ENCODE assay signal across 1 cellular context in the genomic region with DNA sequence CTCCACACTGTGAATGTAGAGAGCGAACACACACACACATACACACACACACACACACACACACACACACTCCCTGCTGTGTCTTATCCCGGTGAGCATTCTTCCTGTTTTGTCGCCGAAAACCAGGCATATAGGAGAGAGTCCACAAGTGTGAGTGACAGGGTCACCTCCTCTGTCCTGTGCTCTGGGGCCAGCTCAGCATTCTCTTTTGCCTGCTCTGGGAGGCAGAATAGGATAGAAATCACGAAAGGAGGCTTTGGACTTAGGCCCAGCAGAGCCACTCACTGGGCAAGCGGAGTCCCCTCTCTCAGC.
TF ChIP-seq lines count a peak whose summit lies in the region.

No MANE protein-coding gene starts in this region.

TF ChIP-seq in GM23338, 12 proteins besides CTCF, POLR2A, EP300 and RAD21 (continued from another document):
- TF ChIP-seq, protein P1, sequence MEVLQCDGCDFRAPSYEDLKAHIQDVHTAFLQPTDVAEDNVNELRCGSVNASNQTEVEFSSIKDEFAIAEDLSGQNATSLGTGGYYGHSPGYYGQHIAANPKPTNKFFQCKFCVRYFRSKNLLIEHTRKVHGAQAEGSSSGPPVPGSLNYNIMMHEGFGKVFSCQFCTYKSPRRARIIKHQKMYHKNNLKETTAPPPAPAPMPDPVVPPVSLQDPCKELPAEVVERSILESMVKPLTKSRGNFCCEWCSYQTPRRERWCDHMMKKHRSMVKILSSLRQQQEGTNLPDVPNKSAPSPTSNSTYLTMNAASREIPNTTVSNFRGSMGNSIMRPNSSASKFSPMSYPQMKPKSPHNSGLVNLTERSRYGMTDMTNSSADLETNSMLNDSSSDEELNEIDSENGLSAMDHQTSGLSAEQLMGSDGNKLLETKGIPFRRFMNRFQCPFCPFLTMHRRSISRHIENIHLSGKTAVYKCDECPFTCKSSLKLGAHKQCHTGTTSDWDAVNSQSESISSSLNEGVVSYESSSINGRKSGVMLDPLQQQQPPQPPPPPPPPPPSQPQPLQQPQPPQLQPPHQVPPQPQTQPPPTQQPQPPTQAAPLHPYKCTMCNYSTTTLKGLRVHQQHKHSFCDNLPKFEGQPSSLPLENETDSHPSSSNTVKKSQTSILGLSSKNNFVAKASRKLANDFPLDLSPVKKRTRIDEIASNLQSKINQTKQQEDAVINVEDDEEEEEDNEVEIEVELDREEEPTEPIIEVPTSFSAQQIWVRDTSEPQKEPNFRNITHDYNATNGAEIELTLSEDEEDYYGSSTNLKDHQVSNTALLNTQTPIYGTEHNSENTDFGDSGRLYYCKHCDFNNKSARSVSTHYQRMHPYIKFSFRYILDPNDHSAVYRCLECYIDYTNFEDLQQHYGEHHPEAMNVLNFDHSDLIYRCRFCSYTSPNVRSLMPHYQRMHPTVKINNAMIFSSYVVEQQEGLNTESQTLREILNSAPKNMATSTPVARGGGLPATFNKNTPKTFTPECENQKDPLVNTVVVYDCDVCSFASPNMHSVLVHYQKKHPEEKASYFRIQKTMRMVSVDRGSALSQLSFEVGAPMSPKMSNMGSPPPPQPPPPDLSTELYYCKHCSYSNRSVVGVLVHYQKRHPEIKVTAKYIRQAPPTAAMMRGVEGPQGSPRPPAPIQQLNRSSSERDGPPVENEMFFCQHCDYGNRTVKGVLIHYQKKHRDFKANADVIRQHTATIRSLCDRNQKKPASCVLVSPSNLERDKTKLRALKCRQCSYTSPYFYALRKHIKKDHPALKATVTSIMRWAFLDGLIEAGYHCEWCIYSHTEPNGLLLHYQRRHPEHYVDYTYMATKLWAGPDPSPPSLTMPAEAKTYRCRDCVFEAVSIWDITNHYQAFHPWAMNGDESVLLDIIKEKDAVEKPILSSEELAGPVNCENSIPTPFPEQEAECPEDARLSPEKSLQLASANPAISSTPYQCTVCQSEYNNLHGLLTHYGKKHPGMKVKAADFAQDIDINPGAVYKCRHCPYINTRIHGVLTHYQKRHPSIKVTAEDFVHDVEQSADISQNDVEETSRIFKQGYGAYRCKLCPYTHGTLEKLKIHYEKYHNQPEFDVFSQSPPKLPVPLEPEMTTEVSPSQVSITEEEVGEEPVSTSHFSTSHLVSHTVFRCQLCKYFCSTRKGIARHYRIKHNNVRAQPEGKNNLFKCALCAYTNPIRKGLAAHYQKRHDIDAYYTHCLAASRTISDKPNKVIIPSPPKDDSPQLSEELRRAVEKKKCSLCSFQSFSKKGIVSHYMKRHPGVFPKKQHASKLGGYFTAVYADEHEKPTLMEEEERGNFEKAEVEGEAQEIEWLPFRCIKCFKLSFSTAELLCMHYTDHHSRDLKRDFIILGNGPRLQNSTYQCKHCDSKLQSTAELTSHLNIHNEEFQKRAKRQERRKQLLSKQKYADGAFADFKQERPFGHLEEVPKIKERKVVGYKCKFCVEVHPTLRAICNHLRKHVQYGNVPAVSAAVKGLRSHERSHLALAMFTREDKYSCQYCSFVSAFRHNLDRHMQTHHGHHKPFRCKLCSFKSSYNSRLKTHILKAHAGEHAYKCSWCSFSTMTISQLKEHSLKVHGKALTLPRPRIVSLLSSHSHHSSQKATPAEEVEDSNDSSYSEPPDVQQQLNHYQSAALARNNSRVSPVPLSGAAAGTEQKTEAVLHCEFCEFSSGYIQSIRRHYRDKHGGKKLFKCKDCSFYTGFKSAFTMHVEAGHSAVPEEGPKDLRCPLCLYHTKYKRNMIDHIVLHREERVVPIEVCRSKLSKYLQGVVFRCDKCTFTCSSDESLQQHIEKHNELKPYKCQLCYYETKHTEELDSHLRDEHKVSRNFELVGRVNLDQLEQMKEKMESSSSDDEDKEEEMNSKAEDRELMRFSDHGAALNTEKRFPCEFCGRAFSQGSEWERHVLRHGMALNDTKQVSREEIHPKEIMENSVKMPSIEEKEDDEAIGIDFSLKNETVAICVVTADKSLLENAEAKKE (CRISPR knock-in tag; IDR thresholded peaks at IDR 0.05): no peak
- TF ChIP-seq NANOG (IDR thresholded peaks at IDR 0.05; ENCODE audit: borderline replicate concordance) (no peak), EZH2phosphoT487 (IDR thresholded peaks at IDR 0.05; ENCODE audit: unreplicated experiment) (no peak), ZNF114 (CRISPR knock-in tag; IDR thresholded peaks at IDR 0.05) (no peak), JUNB (IDR thresholded peaks at IDR 0.05; ENCODE audit: unreplicated experiment) (no peak), POLR2AphosphoS5 (IDR thresholded peaks at IDR 0.05; ENCODE audit: low read depth) (no peak)
- TF ChIP-seq, protein P2, sequence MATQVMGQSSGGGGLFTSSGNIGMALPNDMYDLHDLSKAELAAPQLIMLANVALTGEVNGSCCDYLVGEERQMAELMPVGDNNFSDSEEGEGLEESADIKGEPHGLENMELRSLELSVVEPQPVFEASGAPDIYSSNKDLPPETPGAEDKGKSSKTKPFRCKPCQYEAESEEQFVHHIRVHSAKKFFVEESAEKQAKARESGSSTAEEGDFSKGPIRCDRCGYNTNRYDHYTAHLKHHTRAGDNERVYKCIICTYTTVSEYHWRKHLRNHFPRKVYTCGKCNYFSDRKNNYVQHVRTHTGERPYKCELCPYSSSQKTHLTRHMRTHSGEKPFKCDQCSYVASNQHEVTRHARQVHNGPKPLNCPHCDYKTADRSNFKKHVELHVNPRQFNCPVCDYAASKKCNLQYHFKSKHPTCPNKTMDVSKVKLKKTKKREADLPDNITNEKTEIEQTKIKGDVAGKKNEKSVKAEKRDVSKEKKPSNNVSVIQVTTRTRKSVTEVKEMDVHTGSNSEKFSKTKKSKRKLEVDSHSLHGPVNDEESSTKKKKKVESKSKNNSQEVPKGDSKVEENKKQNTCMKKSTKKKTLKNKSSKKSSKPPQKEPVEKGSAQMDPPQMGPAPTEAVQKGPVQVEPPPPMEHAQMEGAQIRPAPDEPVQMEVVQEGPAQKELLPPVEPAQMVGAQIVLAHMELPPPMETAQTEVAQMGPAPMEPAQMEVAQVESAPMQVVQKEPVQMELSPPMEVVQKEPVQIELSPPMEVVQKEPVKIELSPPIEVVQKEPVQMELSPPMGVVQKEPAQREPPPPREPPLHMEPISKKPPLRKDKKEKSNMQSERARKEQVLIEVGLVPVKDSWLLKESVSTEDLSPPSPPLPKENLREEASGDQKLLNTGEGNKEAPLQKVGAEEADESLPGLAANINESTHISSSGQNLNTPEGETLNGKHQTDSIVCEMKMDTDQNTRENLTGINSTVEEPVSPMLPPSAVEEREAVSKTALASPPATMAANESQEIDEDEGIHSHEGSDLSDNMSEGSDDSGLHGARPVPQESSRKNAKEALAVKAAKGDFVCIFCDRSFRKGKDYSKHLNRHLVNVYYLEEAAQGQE (IDR thresholded peaks at IDR 0.05; ENCODE audit: unreplicated experiment): no peak
TF ChIP-seq in GM23338: peak in this region for 0.
